Comparison of ENCODE assay signal across 18 cellular contexts in the genomic region with DNA sequence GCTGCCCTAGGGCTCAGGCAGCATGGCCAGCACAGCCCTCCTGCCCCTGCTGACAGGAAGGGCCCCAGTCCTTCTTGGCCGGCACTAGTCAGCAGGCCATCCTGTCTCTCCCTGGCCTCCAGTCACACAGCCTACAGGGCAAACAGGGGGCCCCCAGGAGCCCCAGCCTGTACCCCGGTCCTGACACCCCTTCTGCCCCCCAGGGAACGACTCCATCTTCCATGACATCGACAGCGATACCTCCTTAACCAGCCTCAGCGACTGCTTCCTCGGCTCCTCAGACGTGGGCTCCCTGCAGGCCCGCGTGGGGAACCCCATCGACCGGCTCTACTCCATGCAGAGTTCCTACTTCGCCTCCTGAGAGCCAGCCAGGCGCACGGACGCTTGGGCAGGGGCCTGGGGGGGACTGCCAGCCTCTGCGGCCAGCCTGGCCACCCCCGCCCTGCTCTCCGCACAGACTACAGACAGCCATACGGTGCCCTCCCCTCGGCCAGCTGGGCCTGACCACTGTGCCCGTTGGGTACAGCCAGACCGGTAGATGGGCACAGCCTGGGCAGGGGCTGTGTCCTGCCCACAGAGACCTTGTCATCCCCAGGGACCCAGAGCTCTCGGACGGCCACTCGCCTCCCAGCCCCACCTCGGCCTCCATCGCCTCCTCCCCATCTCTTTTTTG.
DNase-seq lines count a peak whose midpoint lies in the region; ATAC-seq and TF ChIP-seq lines count a peak whose summit lies in the region.
"Had no signal": no experiment of that assay in that cellular context is flagged by ENCODE, and none has a peak within 500 bp of the region (broad histone marks: within the 10 kb centered on the region; RNA-seq: fewer than 3 reads in every experiment).

No MANE protein-coding gene starts in this region.

- H3K4me1 ChIP-seq in lower lobe of right lung = no peaks in the 10 kb centered on the region
- H3K4me1 ChIP-seq in aorta (ENCODE audit: control insufficient read depth in 1 of 2, insufficient read depth in 2 of 2, low read length in 2 of 2) = no peaks in the 10 kb centered on the region
- H3K4me1 ChIP-seq: SJCRH30 had no signal

- H3K27ac ChIP-seq in lower lobe of right lung = no peak overlapping the region
- no peak overlapping the region for H3K27ac ChIP-seq in aorta (ENCODE audit: low read depth in 1 of 2, low read length in 2 of 2)
- H3K27ac ChIP-seq: C4-2B, SJCRH30 had no signal

- H3K27me3 ChIP-seq in lower lobe of right lung (ENCODE audit: low read depth) (peaks cover 10% of the 10 kb centered on the region), aorta (ENCODE audit: control insufficient read depth in 1 of 2, insufficient read depth in 2 of 2, low read length in 1 of 2) (no peaks in the 10 kb centered on the region)
- H3K27me3 ChIP-seq: SJCRH30 had no signal

- no peak for ATAC-seq in Right ventricle myocardium superior (ENCODE audit: poor library complexity)
- no peak for ATAC-seq in left ventricle myocardium superior
- ATAC-seq in lower lobe of right lung = no peak
- no peak for ATAC-seq in aorta (ENCODE audit: low FRiP score)
- ATAC-seq in HG02571 (IDR thresholded peaks at IDR 0.05; ENCODE audit: unreplicated experiment) = no peak

- H3K9me3 ChIP-seq in lower lobe of right lung = no peaks in the 10 kb centered on the region
- no peaks in the 10 kb centered on the region for H3K9me3 ChIP-seq in aorta (ENCODE audit: control insufficient read depth, low read length)
- H3K9me3 ChIP-seq: SJCRH30 had no signal

- H3K4me3 Mint-ChIP-seq in chondrocyte (ENCODE audit: unreplicated experiment) = no peak overlapping the region

- H3K36me3 Mint-ChIP-seq in chondrocyte (ENCODE audit: low read depth) = no peaks in the 10 kb centered on the region

- DNase-seq in Right ventricle myocardium superior = peak; percentile 28
- DNase-seq in left ventricle myocardium superior = no peak
- peak; percentile 68 for DNase-seq in chondrocyte (ENCODE audit: low spot score)
- DNase-seq in lower lobe of right lung = peak; percentile 38
- DNase-seq in aorta = peak; percentile 38 to 69
- DNase-seq in dermis blood vessel endothelial cell = no peak
- no peak for DNase-seq in NCI-H345 treated with DMSO at 0.1 percent for 48 hours (lab: John Stamatoyannopoulos, UW; ENCODE audit: unreplicated experiment)
- DNase-seq: COR-L47, DMS153, KBM-7, MV-4-11, NCI-H1417, NCI-H187 treated with DMSO at 0.1 percent for 48 hours, NCI-H446, RPMI8226 had no signal

- H3K4me1 Mint-ChIP-seq in chondrocyte (ENCODE audit: low read depth) = no peaks in the 10 kb centered on the region

- no peak overlapping the region for H3K4me3 ChIP-seq in lower lobe of right lung
- H3K4me3 ChIP-seq in aorta (ENCODE audit: low read length in 2 of 2) = no peak overlapping the region
- H3K4me3 ChIP-seq: SJCRH30 had no signal

- TF ChIP-seq CTCF in chondrocyte (IDR thresholded peaks at IDR 0.05) = no peak
- no peak for TF ChIP-seq CTCF in lower lobe of right lung (IDR thresholded peaks at IDR 0.05)

- intact Hi-C loops in Right ventricle myocardium superior (cut with DNase I) = loop anchor here (10.0 kb wide), 1 partner anchor 191 kb away; no protein-coding TSS in a partner anchor
- intact Hi-C loops in left ventricle myocardium superior (cut with micrococcal nuclease) = no loop called here
- intact Hi-C loops in lower lobe of right lung (cut with DNase I) = no loop called here
- intact Hi-C loops in aorta (cut with DNase I) = no loop called here

- no peaks in the 10 kb centered on the region for H3K9me3 Mint-ChIP-seq in chondrocyte (ENCODE audit: low read depth)

- H3K36me3 ChIP-seq in lower lobe of right lung = no peaks in the 10 kb centered on the region
- no peaks in the 10 kb centered on the region for H3K36me3 ChIP-seq in aorta (ENCODE audit: control insufficient read depth in 1 of 2, insufficient read depth in 2 of 2, low read length in 1 of 2)

- WGBS in aorta, 2 donors = 85 to 87% methylated on average over 26 to 28 of the region's 28 CpGs

- no peak overlapping the region for H3K27ac Mint-ChIP-seq in chondrocyte (ENCODE audit: unreplicated experiment)

- H3K27me3 Mint-ChIP-seq in chondrocyte (ENCODE audit: low read depth) = peaks cover 22% of the 10 kb centered on the region

Comparison
In these comparisons a context has a peak if more than half of its experiments do, and no peak if none do; other contexts are left out.
1. DNase-seq: peak in Right ventricle myocardium superior (single experiment), chondrocyte (single experiment), lower lobe of right lung (single experiment) and aorta (2 of 2); none in left ventricle myocardium superior (single experiment), dermis blood vessel endothelial cell (single experiment) and NCI-H345 treated with DMSO at 0.1 percent for 48 hours (single experiment).